ENCODE assay signal across 25 cellular contexts in genomic region chr3:181619897-181620296, GRCh38.
DNase-seq lines count a peak whose midpoint lies in the region; ATAC-seq and TF ChIP-seq lines count a peak whose summit lies in the region.
"Had no signal": no experiment of that assay in that cellular context is flagged by ENCODE, and none has a peak within 500 bp of the region (broad histone marks: within the 10 kb centered on the region; RNA-seq: fewer than 3 reads in every experiment).

No MANE protein-coding gene starts in this region.

- H3K27me3 Mint-ChIP-seq in CD8-positive, alpha-beta memory T cell: no peaks in the 10 kb centered on the region
- H3K27me3 Mint-ChIP-seq: B cell; CD4-positive, alpha-beta T cell had no signal

- CTCF ChIA-PET in CD8-positive, alpha-beta memory T cell (lab: Charles Lee): no interaction called here

- no peak for TF ChIP-seq POLR2A in gastroesophageal sphincter (IDR thresholded peaks at IDR 0.05)

- H3K9me3 ChIP-seq in gastroesophageal sphincter: no peaks in the 10 kb centered on the region
- H3K9me3 ChIP-seq in CD8-positive, alpha-beta memory T cell (ENCODE audit: low read length): no peaks in the 10 kb centered on the region
- H3K9me3 ChIP-seq: A549; BLaER1 treated with 17β-estradiol and CSF1 and Interleukin-3, amounts not matched to agents 10 nM and 100 nM had no signal

- no peak for ATAC-seq in gastroesophageal sphincter
- ATAC-seq in Right ventricle myocardium superior (ENCODE audit: poor library complexity): no peak
- ATAC-seq: A549; CD8-positive, alpha-beta T cell; GM12878 had no signal

- no peak overlapping the region for H3K4me3 Mint-ChIP-seq in CD8-positive, alpha-beta memory T cell
- H3K4me3 Mint-ChIP-seq: B cell; CD4-positive, alpha-beta T cell; CD8-positive, alpha-beta T cell had no signal

- H3K27me3 ChIP-seq in gastroesophageal sphincter: no peaks in the 10 kb centered on the region
- no peaks in the 10 kb centered on the region for H3K27me3 ChIP-seq in CD8-positive, alpha-beta memory T cell (ENCODE audit: insufficient read depth, low read length, poor library complexity, severe bottlenecking)
- H3K27me3 ChIP-seq: BLaER1 treated with 17β-estradiol and CSF1 and Interleukin-3, amounts not matched to agents 10 nM and 100 nM had no signal

- no peak overlapping the region for H3K27ac Mint-ChIP-seq in CD8-positive, alpha-beta memory T cell
- H3K27ac Mint-ChIP-seq: B cell; CD4-positive, alpha-beta T cell; CD8-positive, alpha-beta T cell had no signal

- no peaks in the 10 kb centered on the region for H3K4me1 Mint-ChIP-seq in CD8-positive, alpha-beta memory T cell
- H3K4me1 Mint-ChIP-seq: B cell had no signal

- H3K36me3 Mint-ChIP-seq in CD8-positive, alpha-beta memory T cell: no peaks in the 10 kb centered on the region
- H3K36me3 Mint-ChIP-seq: CD8-positive, alpha-beta T cell had no signal

- H3K4me3 ChIP-seq in gastroesophageal sphincter: no peak overlapping the region
- no peak overlapping the region for H3K4me3 ChIP-seq in CD8-positive, alpha-beta memory T cell (ENCODE audit: low read length)
- H3K4me3 ChIP-seq: A549; BLaER1 treated with 17β-estradiol and CSF1 and Interleukin-3, amounts not matched to agents 10 nM and 100 nM; GM12878 had no signal

- no peak for TF ChIP-seq EP300 in gastroesophageal sphincter (IDR thresholded peaks at IDR 0.05)

- POLR2A ChIA-PET in CD8-positive, alpha-beta memory T cell (lab: Charles Lee): no interaction called here

- no peaks in the 10 kb centered on the region for H3K4me1 ChIP-seq in gastroesophageal sphincter
- no peaks in the 10 kb centered on the region for H3K4me1 ChIP-seq in CD8-positive, alpha-beta memory T cell (ENCODE audit: insufficient read depth, low read length)
- H3K4me1 ChIP-seq: A549 had no signal

- H3K36me3 ChIP-seq in gastroesophageal sphincter: no peaks in the 10 kb centered on the region
- no peaks in the 10 kb centered on the region for H3K36me3 ChIP-seq in CD8-positive, alpha-beta memory T cell (ENCODE audit: insufficient read depth, low read length)
- H3K36me3 ChIP-seq: BLaER1 treated with 17β-estradiol and CSF1 and Interleukin-3, amounts not matched to agents 10 nM and 100 nM had no signal

- DNase-seq in medulla oblongata (ENCODE audit: extremely low spot score) (peak; percentile 31), substantia nigra (lab: John Stamatoyannopoulos, UW) (no peak), posterior cingulate gyrus (no peak), Right ventricle myocardium superior (no peak)
- DNase-seq in CD8-positive, alpha-beta memory T cell: no peak
- DNase-seq: AML-193; CD4-positive, alpha-beta T cell; CD8-positive, alpha-beta T cell; COR-L47; DMS 273 treated with DMSO at 0.1 percent for 48 hours; DMS153; DMS53; DMS79; DND-41; EL; GDM1 had no signal

- H3K9me3 Mint-ChIP-seq in CD8-positive, alpha-beta memory T cell: peaks cover 0 to 11% (median 3%) of the 10 kb centered on the region in 5 donors
- H3K9me3 Mint-ChIP-seq: CD4-positive, alpha-beta T cell; CD8-positive, alpha-beta T cell had no signal

- TF ChIP-seq CTCF in gastroesophageal sphincter (IDR thresholded peaks at IDR 0.05): no peak

- intact Hi-C loops in posterior cingulate gyrus (cut with DNase I): no loop called here
- intact Hi-C loops in Right ventricle myocardium superior (cut with DNase I): no loop called here

- 69 to 75% methylated on average over 1 of the region's 1 CpG for WGBS in gastroesophageal sphincter (ENCODE audit: low coverage in 1 of 2), 2 donors

- H3K27ac ChIP-seq in angular gyrus (ENCODE audit: low read depth, low read length): peak overlapping the region; percentile 7
- peak overlapping the region; percentile 69 for H3K27ac ChIP-seq in cingulate gyrus (ENCODE audit: low read depth, low read length)
- peak overlapping the region; percentile 72 for H3K27ac ChIP-seq in substantia nigra (ENCODE audit: low read depth, low read length, poor library complexity, severe bottlenecking)
- H3K27ac ChIP-seq in gastroesophageal sphincter: no peak overlapping the region
- H3K27ac ChIP-seq in CD8-positive, alpha-beta memory T cell (ENCODE audit: low read depth, low read length): no peak overlapping the region
- H3K27ac ChIP-seq: 22Rv1; A549; BLaER1 treated with 17β-estradiol and CSF1 and Interleukin-3, amounts not matched to agents 10 nM and 100 nM; C4-2B had no signal

Comparison
In these comparisons a context has a peak if more than half of its experiments do, and no peak if none do; other contexts are left out.
1. H3K27ac ChIP-seq: peak in angular gyrus (single experiment), cingulate gyrus (single experiment) and substantia nigra (single experiment); none in gastroesophageal sphincter (0 of 4) and CD8-positive, alpha-beta memory T cell (single experiment).